ENCODE assay signal across 13 cellular contexts in genomic region chr18:46718501-46719341, GRCh38. TPM values are rescaled to one million over a fixed set of nuclear protein-coding genes. Genes with fewer than 3 reads are reported as not detected.
DNase-seq lines count a peak whose midpoint lies in the region; ATAC-seq and TF ChIP-seq lines count a peak whose summit lies in the region.
"Had no signal": no experiment of that assay in that cellular context is flagged by ENCODE, and none has a peak within 500 bp of the region (broad histone marks: within the 10 kb centered on the region; RNA-seq: fewer than 3 reads in every experiment).

No MANE protein-coding gene starts in this region.

- H3K4me2 ChIP-seq in OCI-LY7 (ENCODE audit: low read length) (peak overlapping the region; percentile 6), fibroblast of lung (ENCODE audit: extremely low read depth, insufficient read depth, low read length) (peak overlapping the region; percentile 23)

- H4K20me1 ChIP-seq in OCI-LY7 (ENCODE audit: insufficient read depth, low read length) (no peaks in the 10 kb centered on the region), fibroblast of lung (ENCODE audit: control insufficient read depth, extremely low read depth, insufficient read depth, low read length) (no peaks in the 10 kb centered on the region)

- POLR2A ChIA-PET in OCI-LY7 (lab: Charles Lee), result interaction anchor here (0.6 to 0.7 kb wide), 4 partner anchors 27 to 1355 kb away, joined by 3 to 4 read pairs (median 4); no protein-coding TSS in a partner anchor

- H3K9me3 ChIP-seq in OCI-LY7 (ENCODE audit: low read length) (no peaks in the 10 kb centered on the region), fibroblast of lung (ENCODE audit: control insufficient read depth, insufficient read depth, low read depth, low read length) (no peaks in the 10 kb centered on the region)

- TF ChIP-seq CTCF in OCI-LY7 (conservative IDR thresholded peaks at IDR 0.05; ENCODE audit: low read length), result no peak
- TF ChIP-seq CTCF in fibroblast of lung (conservative IDR thresholded peaks at IDR 0.05 in 1 of 2, IDR thresholded peaks at IDR 0.05 in 1 of 2; ENCODE audit: low read depth in 1 of 2, low read length in 2 of 2), result no peak

- CTCF ChIA-PET in OCI-LY7 (lab: Charles Lee; ENCODE audit: unreplicated experiment), result no interaction called here

- no peak overlapping the region for H3K4me3 ChIP-seq in OCI-LY7 (ENCODE audit: low read depth, low read length, poor library complexity, severe bottlenecking)
- H3K4me3 ChIP-seq in fibroblast of lung (replicated peaks in 1 of 4; ENCODE audit: control extremely low read depth in 1 of 4, insufficient read depth in 1 of 4, low read depth in 3 of 4, low read length in 4 of 4), result no peak overlapping the region

- peak; percentile 60 for DNase-seq in GM03348 (ENCODE audit: low spot score)
- DNase-seq in OCI-LY7 (ENCODE audit: low spot score), result no peak
- DNase-seq in fibroblast of lung (ENCODE audit: low read depth in 2 of 2), result peak; percentile 68 to 90
- DNase-seq in posterior vena cava (ENCODE audit: low spot score), result peak; percentile 5
- DNase-seq in midbrain (lab: John Stamatoyannopoulos, UW), result no peak
- DNase-seq: brain microvascular endothelial cell, NCI-H2171 treated with DMSO at 0.1 percent for 48 hours, nephron progenitor cell had no signal

- no peaks in the 10 kb centered on the region for H3K9me2 ChIP-seq in OCI-LY7 (ENCODE audit: insufficient read depth, low read length)

- no peak for ATAC-seq in HG03457 (IDR thresholded peaks at IDR 0.05; ENCODE audit: unreplicated experiment)
- no peak for ATAC-seq in GM21723 (IDR thresholded peaks at IDR 0.05; ENCODE audit: unreplicated experiment)
- no peak for ATAC-seq in GM21367 (IDR thresholded peaks at IDR 0.05; ENCODE audit: unreplicated experiment)

- no peak overlapping the region for H3K27ac ChIP-seq in OCI-LY7 (ENCODE audit: low read depth, low read length, poor library complexity, severe bottlenecking)
- H3K27ac ChIP-seq in fibroblast of lung (ENCODE audit: insufficient read depth, low read length), result peak overlapping the region; percentile 45
- H3K27ac ChIP-seq: brain microvascular endothelial cell, HL-60 had no signal

- H3K9ac ChIP-seq in fibroblast of lung (ENCODE audit: insufficient read depth, low read length), result no peak overlapping the region

- H3K27me3 ChIP-seq in fibroblast of lung (ENCODE audit: control insufficient read depth, insufficient read depth, low read length), result no peaks in the 10 kb centered on the region
- H3K27me3 ChIP-seq: brain microvascular endothelial cell had no signal

- no TSS peak for BruUV-seq in OCI-LY7 (replicated peaks; lab: Mats Ljungman, UMichigan)

- no peak overlapping the region for H2AFZ ChIP-seq in OCI-LY7 (ENCODE audit: low read length)
- no peak overlapping the region for H2AFZ ChIP-seq in fibroblast of lung (ENCODE audit: low read length)

- H3K79me2 ChIP-seq in OCI-LY7 (ENCODE audit: insufficient read depth, low read depth, low read length) (no peaks in the 10 kb centered on the region), fibroblast of lung (ENCODE audit: control insufficient read depth, insufficient read depth, low read length) (no peaks in the 10 kb centered on the region)

- H3K36me3 ChIP-seq in OCI-LY7 (ENCODE audit: insufficient read depth, low read length) (no peaks in the 10 kb centered on the region), fibroblast of lung (ENCODE audit: control insufficient read depth, insufficient read depth, low read length) (no peaks in the 10 kb centered on the region)
- H3K36me3 ChIP-seq: brain microvascular endothelial cell had no signal

- intact Hi-C loops in OCI-LY7 (cut with micrococcal nuclease; ENCODE audit: unreplicated experiment) (no loop called here), posterior vena cava (cut with DNase I) (no loop called here)

- H3K4me1 ChIP-seq in OCI-LY7 (ENCODE audit: insufficient read depth, low read length, poor library complexity, severe bottlenecking) (peaks cover 42% of the 10 kb centered on the region), fibroblast of lung (ENCODE audit: control insufficient read depth, extremely low read depth, insufficient read depth, low read length) (peaks cover 3% of the 10 kb centered on the region)

RNA-seq across cellular contexts. Expression of gene ST8SIA5, which starts 38.1 kb away (rescaled TPM):
- 0.28 TPM in 1 of 2 replicates, not detected in the other for total RNA-seq in OCI-LY7 (2014; rRNA removed; shearing (Covaris generic))
- total RNA-seq in OCI-LY7 (2022) (not detected in 2 replicates), fibroblast of lung (under 0.01 TPM in 2 replicates), posterior vena cava (under 1 TPM; 0.14 to 0.42 TPM)
- polyA plus RNA-seq in fibroblast of lung, result 0.01 and 0.20 TPM in 2 replicates
- 0.06 and 0.50 TPM in 2 replicates for polyA plus RNA-seq in fibroblast of lung (2012)
- polyA minus RNA-seq in fibroblast of lung (ENCODE audit: low replicate concordance), result 0.26 TPM in 1 of 2 replicates, not detected in the other
- total RNA-seq: activated CD8-positive, alpha-beta memory T cell treated with anti-CD3 and anti-CD28 coated beads for 36 hours had no signal

Comparison
In these comparisons a context has a peak if more than half of its experiments do, and no peak if none do; other contexts are left out.
1. DNase-seq: peak in GM03348 (single experiment), fibroblast of lung (2 of 2) and posterior vena cava (single experiment); none in OCI-LY7 (single experiment) and midbrain (single experiment).